In the genomic region with DNA sequence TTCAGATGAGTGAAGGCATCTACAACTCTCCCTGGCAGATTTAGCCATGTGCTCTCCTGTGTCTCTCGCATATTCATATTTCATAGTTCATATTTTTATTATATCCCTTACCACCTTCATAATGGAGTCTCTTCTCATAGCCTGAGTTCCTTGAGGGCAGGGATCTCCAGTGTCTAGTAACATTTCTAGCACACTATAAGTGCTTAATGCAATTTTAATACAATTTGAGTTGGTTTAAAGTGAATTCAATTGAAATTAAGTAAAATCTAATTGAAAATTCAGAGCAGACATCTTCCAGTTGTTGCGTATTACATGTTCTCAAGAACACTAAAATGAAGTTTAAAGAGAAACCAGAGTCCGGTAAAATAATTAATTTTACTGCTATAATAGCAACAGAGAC, we compare ENCODE assay signal across 31 cellular contexts.
"Had no signal": no experiment of that assay in that cellular context is flagged by ENCODE, and none has a peak within 500 bp of the region (broad histone marks: within the 10 kb centered on the region; RNA-seq: fewer than 3 reads in every experiment).

No MANE protein-coding gene starts in this region.

- H3K9me3 ChIP-seq: lower lobe of right lung, neutrophil, pancreas, prostate gland, stomach, testis, thyroid gland, transverse colon, upper lobe of left lung had no signal

- H3K9ac ChIP-seq: neural progenitor cell had no signal

- H3K4me1 ChIP-seq: left lung, lower lobe of right lung, neural progenitor cell, pancreas, prostate gland, stomach, testis, thyroid gland, transverse colon, upper lobe of left lung had no signal

- H3K4me3 ChIP-seq: left lung, lower lobe of right lung, neural progenitor cell, pancreas, prostate gland, skin epidermis, stomach, testis, thyroid gland, transverse colon, upper lobe of left lung had no signal

- H3K4me2 ChIP-seq: neural progenitor cell had no signal

- H3K27me3 ChIP-seq: left lung, neural progenitor cell, neutrophil, pancreas, stomach, testis, thyroid gland, transverse colon, upper lobe of left lung had no signal

- FAIRE-seq: keratinocyte, pancreas had no signal

- H3K36me3 ChIP-seq: left lung, lower lobe of right lung, neural progenitor cell, neutrophil, pancreas, prostate gland, stomach, thyroid gland, transverse colon, upper lobe of left lung had no signal

- ATAC-seq: left cardiac atrium; left lung; lower lobe of right lung; natural killer cell; pancreas; right cardiac atrium; sciatic nerve; stimulated activated naive B cell treated with anti-CD40 and anti-IgM and Interleukin-4, amounts not matched to agents 10 μg/mL and 1 μg/mL and 100 μg/mL, for 72 hours; stimulated activated naive CD8-positive, alpha-beta T cell treated with anti-CD3 and anti-CD28 coated beads, Interleukin-15, Interleukin-2, amounts not matched to agents 100 U/mL and 50 U/mL, for 24 hours had no signal

- H2AFZ ChIP-seq: neural progenitor cell had no signal

- DNase-seq: hippocampal formation; kidney glomerular epithelial cell; left cardiac atrium; left lung; lower lobe of right lung; mesendoderm; naive B cell; natural killer cell; nephron progenitor cell; occipital lobe; pancreas; posterior cingulate gyrus; retina; right cardiac atrium; stimulated activated CD4-positive, alpha-beta T cell treated with anti-CD3 and anti-CD28 coated beads, Interleukin-12 subunit alpha, Interleukin-12 subunit beta, amount 100 ng/mL, for 4 hours; stimulated activated CD4-positive, alpha-beta T cell treated with anti-CD3 and anti-CD28 coated beads, Interleukin-15, amount 100 ng/mL, for 24 hours; stimulated activated CD4-positive, alpha-beta T cell treated with anti-CD3 and anti-CD28 coated beads, Interleukin-2, amount 100 ng/mL, for 24 hours; stimulated activated CD4-positive, alpha-beta T cell treated with anti-CD3 and anti-CD28 coated beads, Interleukin-4, amount 100 ng/mL, for 1 hour; stimulated activated naive B cell treated with anti-CD40 and anti-IgM and Interleukin-4, amounts not matched to agents 10 μg/mL and 1 μg/mL and 100 μg/mL, for 72 hours; stimulated activated naive CD8-positive, alpha-beta T cell treated with anti-CD3 and anti-CD28 coated beads, Interleukin-15, Interleukin-2, amounts not matched to agents 100 U/mL and 50 U/mL, for 24 hours; stomach; testis; thyroid gland; transverse colon; upper lobe of left lung had no signal

- H3K27ac ChIP-seq: left lung, lower lobe of right lung, neural progenitor cell, neutrophil, pancreas, prostate gland, skin epidermis, stomach, testis, thyroid gland, transverse colon, upper lobe of left lung had no signal
